1 cellular context compared by ENCODE assay signal in genomic region chr1:201895913-201896807, GRCh38.
TF ChIP-seq lines count a peak whose summit lies in the region.

No MANE protein-coding gene starts in this region.

TF ChIP-seq in K562, 482 proteins besides CTCF, POLR2A, EP300 and RAD21 (continued from another document and continues in another):
- TF ChIP-seq ZBTB40 (IDR thresholded peaks at IDR 0.05) (peak; percentile 63; the same call in 1 of the 2 replicates), ZBTB40 (CRISPR knock-in tag; IDR thresholded peaks at IDR 0.05) (no peak), MAFF (IDR thresholded peaks at IDR 0.05; ENCODE audit: low read length) (no peak), MLLT1 (IDR thresholded peaks at IDR 0.05) (peak; percentile 67 to 85; a peak in 2 of 4 replicates), ATF4 (CRISPR knock-in tag; IDR thresholded peaks at IDR 0.05) (peak; percentile 68; the same call in 1 of the 2 replicates), L3MBTL2 (IDR thresholded peaks at IDR 0.05) (peak; percentile 31; the same call in 1 of the 2 replicates), SFPQ (IDR thresholded peaks at IDR 0.05; ENCODE audit: low read depth, low read length) (no peak), TBP (optimal IDR thresholded peaks at IDR 0.05; ENCODE audit: low read depth, low read length) (peak; percentile 41), TRIM24 (IDR thresholded peaks at IDR 0.05) (peak in 1 of 2 experiments; percentile 55; a peak in 1 of 4 replicates), ZBTB12 (CRISPR knock-in tag; IDR thresholded peaks at IDR 0.05) (peak; percentile 44; the same call in 1 of the 2 replicates), PHB2 (IDR thresholded peaks at IDR 0.05; ENCODE audit: low read depth) (no peak), ZNF707 (CRISPR knock-in tag; conservative IDR thresholded peaks at IDR 0.05) (no peak), ZFPM2 (CRISPR knock-in tag; IDR thresholded peaks at IDR 0.05) (no peak), ZNF133 (CRISPR knock-in tag; IDR thresholded peaks at IDR 0.05) (no peak), HDAC2 (IDR thresholded peaks at IDR 0.05) (peak; percentile 59), ZNF445 (CRISPR knock-in tag; IDR thresholded peaks at IDR 0.05; ENCODE audit: low read depth) (no peak), CC2D1A (IDR thresholded peaks at IDR 0.05) (peak; percentile 97), TFAM (CRISPR knock-in tag; conservative IDR thresholded peaks at IDR 0.05) (no peak), UBTF (IDR thresholded peaks at IDR 0.05; ENCODE audit: borderline replicate concordance in 1 of 2, low read depth in 2 of 2, low read length in 2 of 2) (peak in 1 of 2 experiments; percentile 67; a peak in 1 of 4 replicates), ETS2 (tag; IDR thresholded peaks at IDR 0.05; ENCODE audit: borderline replicate concordance, poor library complexity, severe bottlenecking) (no peak), SUPT5H (IDR thresholded peaks at IDR 0.05) (no peak), NFYB (IDR thresholded peaks at IDR 0.05; ENCODE audit: extremely low read depth, insufficient read length) (no peak), MAFG (tag; conservative IDR thresholded peaks at IDR 0.05) (no peak), NR1H2 (CRISPR knock-in tag; IDR thresholded peaks at IDR 0.05) (no peak), ZFP1 (CRISPR knock-in tag; IDR thresholded peaks at IDR 0.05) (no peak), HNRNPH1 (optimal IDR thresholded peaks at IDR 0.05; ENCODE audit: low read depth, low read length) (no peak), ZNF282 (CRISPR knock-in tag; IDR thresholded peaks at IDR 0.05) (no peak), GMEB1 (CRISPR knock-in tag; IDR thresholded peaks at IDR 0.05) (no peak), SIN3B (IDR thresholded peaks at IDR 0.05; ENCODE audit: low read depth) (no peak; the same call in 1 of the 2 replicates), TFE3 (CRISPR knock-in tag; IDR thresholded peaks at IDR 0.05) (no peak), NR2C1 (IDR thresholded peaks at IDR 0.05) (no peak), NR2C1 (tag; IDR thresholded peaks at IDR 0.05) (no peak), SETDB1 (IDR thresholded peaks at IDR 0.05; ENCODE audit: low read length) (no peak), FOSL1 (tag; conservative IDR thresholded peaks at IDR 0.05) (peak; percentile 77), ZNF639 (CRISPR knock-in tag; conservative IDR thresholded peaks at IDR 0.05 in 1 of 2, IDR thresholded peaks at IDR 0.05 in 1 of 2) (no peak), ZFP30 (CRISPR knock-in tag; IDR thresholded peaks at IDR 0.05; ENCODE audit: borderline replicate concordance) (no peak), EWSR1 (IDR thresholded peaks at IDR 0.05; ENCODE audit: borderline replicate concordance, low read depth, partially characterized antibody) (no peak)
